1 cellular context compared by ENCODE assay signal in genomic region chr10:101512741-101513140, GRCh38.
TF ChIP-seq lines count a peak whose summit lies in the region.

No MANE protein-coding gene starts in this region.

TF ChIP-seq in SK-N-SH treated with all-trans-retinoic acid at 6 μM for 48 hours, 23 proteins besides CTCF, POLR2A, EP300 and RAD21 (continued from another document):
- TF ChIP-seq ZNF8 (CRISPR knock-in tag; IDR thresholded peaks at IDR 0.05) = no peak
- no peak for TF ChIP-seq ARNTL (CRISPR knock-in tag; IDR thresholded peaks at IDR 0.05; ENCODE audit: borderline replicate concordance, low read depth)
- no peak for TF ChIP-seq ISL1 (CRISPR knock-in tag; IDR thresholded peaks at IDR 0.05)
- no peak for TF ChIP-seq POU6F1 (CRISPR knock-in tag; IDR thresholded peaks at IDR 0.05; ENCODE audit: borderline replicate concordance, low read depth)
- TF ChIP-seq PPARA (CRISPR knock-in tag; IDR thresholded peaks at IDR 0.05; ENCODE audit: borderline replicate concordance) = no peak
- TF ChIP-seq ZFP30 (CRISPR knock-in tag; IDR thresholded peaks at IDR 0.05) = no peak
- no peak for TF ChIP-seq CSRNP3 (CRISPR knock-in tag; IDR thresholded peaks at IDR 0.05)
- TF ChIP-seq BACH2 (CRISPR knock-in tag; IDR thresholded peaks at IDR 0.05; ENCODE audit: borderline replicate concordance) = no peak
- no peak for TF ChIP-seq ESRRG (CRISPR knock-in tag; IDR thresholded peaks at IDR 0.05)
- TF ChIP-seq OSR1 (CRISPR knock-in tag; IDR thresholded peaks at IDR 0.05) = no peak
- no peak for TF ChIP-seq ZFP3 (CRISPR knock-in tag; IDR thresholded peaks at IDR 0.05)
- no peak for TF ChIP-seq CSDC2 (CRISPR knock-in tag; IDR thresholded peaks at IDR 0.05)
- no peak for TF ChIP-seq TSHZ2 (CRISPR knock-in tag; IDR thresholded peaks at IDR 0.05)
- TF ChIP-seq CREB5 (CRISPR knock-in tag; IDR thresholded peaks at IDR 0.05; ENCODE audit: low read depth) = no peak
- TF ChIP-seq RARB (CRISPR knock-in tag; IDR thresholded peaks at IDR 0.05) = no peak
- TF ChIP-seq ZC3H10 (CRISPR knock-in tag; IDR thresholded peaks at IDR 0.05) = no peak
- no peak for TF ChIP-seq ZNF70 (CRISPR knock-in tag; IDR thresholded peaks at IDR 0.05)
- TF ChIP-seq GLIS3 (CRISPR knock-in tag; IDR thresholded peaks at IDR 0.05) = no peak
